ENCODE assay signal across 1 cellular context in genomic region chr13:20553309-20553708, GRCh38.
TF ChIP-seq lines count a peak whose summit lies in the region.

No MANE protein-coding gene starts in this region.

TF ChIP-seq in GM23338, 12 proteins besides CTCF, POLR2A, EP300 and RAD21 (continued from another document):
- TF ChIP-seq REST (IDR thresholded peaks at IDR 0.05; ENCODE audit: unreplicated experiment) (no peak), ZNF331 (CRISPR knock-in tag; IDR thresholded peaks at IDR 0.05; ENCODE audit: low read depth) (no peak), EZH2 (IDR thresholded peaks at IDR 0.05; ENCODE audit: low read depth, unreplicated experiment) (no peak), ZNF114 (CRISPR knock-in tag; IDR thresholded peaks at IDR 0.05) (no peak), POLR2AphosphoS5 (IDR thresholded peaks at IDR 0.05; ENCODE audit: low read depth) (no peak), ETS1 (IDR thresholded peaks at IDR 0.05) (no peak), NANOG (IDR thresholded peaks at IDR 0.05; ENCODE audit: borderline replicate concordance) (no peak), CREB1 (CRISPR knock-in tag; IDR thresholded peaks at IDR 0.05; ENCODE audit: low read depth) (no peak), JUNB (IDR thresholded peaks at IDR 0.05; ENCODE audit: unreplicated experiment) (no peak)
TF ChIP-seq in GM23338: peak in this region for 0.
